In the genomic region with DNA sequence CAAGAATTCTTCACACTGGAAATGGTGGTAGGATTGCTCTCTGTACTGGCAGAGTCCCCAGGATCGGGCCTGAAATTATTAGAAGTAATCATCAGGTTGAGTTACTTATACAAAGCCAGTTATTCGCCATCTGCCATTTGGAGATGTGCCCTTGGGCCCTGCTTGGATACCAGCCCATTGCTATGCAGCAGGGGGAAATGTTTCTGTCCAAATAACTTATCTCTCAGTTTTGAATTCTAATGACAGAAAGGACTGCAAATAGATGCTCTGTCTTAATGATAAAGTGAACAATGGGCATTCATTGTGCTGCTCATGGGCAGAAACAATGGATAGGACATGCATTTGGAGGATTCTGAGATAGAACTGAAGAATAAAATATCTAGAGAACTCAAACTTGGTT, we compare ENCODE assay signal across 18 cellular contexts.
DNase-seq lines count a peak whose midpoint lies in the region; ATAC-seq, FAIRE-seq and TF ChIP-seq lines count a peak whose summit lies in the region.
"Had no signal": no experiment of that assay in that cellular context is flagged by ENCODE, and none has a peak within 500 bp of the region (broad histone marks: within the 10 kb centered on the region; RNA-seq: fewer than 3 reads in every experiment).

No MANE protein-coding gene starts in this region.

- H3K4me1 Mint-ChIP-seq in brain (peaks cover 43% of the 10 kb centered on the region), type B pancreatic cell (ENCODE audit: unreplicated experiment) (peaks cover 8% of the 10 kb centered on the region)
- H3K4me1 Mint-ChIP-seq: CD8-positive, alpha-beta memory T cell had no signal

- ATAC-seq in Right ventricle myocardium superior (ENCODE audit: poor library complexity) = no peak
- ATAC-seq: K562, SK-N-SH treated with all-trans-retinoic acid at 6 μM for 48 hours had no signal

- intact Hi-C loops in Right ventricle myocardium superior (cut with DNase I) = no loop called here

- no peak for TF ChIP-seq POLR2A in GM12892 (IDR thresholded peaks at IDR 0.05; ENCODE audit: low read depth, low read length)

- DNase-seq in DMS 273 (lab: John Stamatoyannopoulos, UW; ENCODE audit: unreplicated experiment) = peak; percentile 86
- DNase-seq in NCI-H1694 (lab: John Stamatoyannopoulos, UW) = peak; percentile 84
- peak; percentile 27 for DNase-seq in midbrain (lab: John Stamatoyannopoulos, UW)
- no peak for DNase-seq in type B pancreatic cell (ENCODE audit: extremely low spot score, unreplicated experiment)
- no peak for DNase-seq in Right ventricle myocardium superior
- DNase-seq in GM12892 (ENCODE audit: insufficient read length) = no peak
- no peak for DNase-seq in activated naive CD4-positive, alpha-beta T cell treated with Interleukin-2 at 50 U/mL for 16 hours
- DNase-seq: CD8-positive, alpha-beta memory T cell; DMS79 treated with DMSO at 0.1 percent for 48 hours; NCI-H1436; NCI-H748 treated with DMSO at 0.1 percent for 48 hours; SIG-M5; T-helper 1 cell had no signal

- H3K9me3 Mint-ChIP-seq in brain (peaks cover 10 to 36% (median 16%) of the 10 kb centered on the region in 5 experiments), type B pancreatic cell (peaks cover 17% of the 10 kb centered on the region)

- H3K27me3 Mint-ChIP-seq in brain = peaks cover 7% of the 10 kb centered on the region
- H3K27me3 Mint-ChIP-seq in type B pancreatic cell = no peaks in the 10 kb centered on the region

- peak overlapping the region in 1 of 5 experiments; percentile 6 for H3K4me3 Mint-ChIP-seq in brain
- H3K4me3 Mint-ChIP-seq in type B pancreatic cell = no peak overlapping the region
- H3K4me3 Mint-ChIP-seq: CD8-positive, alpha-beta memory T cell had no signal

- H3K27ac Mint-ChIP-seq in brain (peak overlapping the region in 3 of 5 experiments; percentile 26 to 90 (median 50)), type B pancreatic cell (no peak overlapping the region)

- FAIRE-seq in GM12892 (lab: Jason Lieb, UNC) = no peak
- FAIRE-seq: D721Med, G401.6, K562 had no signal

- H3K36me3 Mint-ChIP-seq in brain (no peaks in the 10 kb centered on the region), type B pancreatic cell (peaks cover 6% of the 10 kb centered on the region)

- no peak for TF ChIP-seq CTCF in brain (conservative IDR thresholded peaks at IDR 0.05)
- no peak for TF ChIP-seq CTCF in type B pancreatic cell (conservative IDR thresholded peaks at IDR 0.05)

Comparison
In these comparisons a context has a peak if more than half of its experiments do, and no peak if none do; other contexts are left out.
1. DNase-seq: peak in DMS 273 (single experiment), NCI-H1694 (single experiment) and midbrain (single experiment); none in type B pancreatic cell (single experiment), Right ventricle myocardium superior (single experiment), GM12892 (single experiment) and activated naive CD4-positive, alpha-beta T cell treated with Interleukin-2 at 50 U/mL for 16 hours (single experiment).